ENCODE assay signal across 9 cellular contexts in the genomic region with DNA sequence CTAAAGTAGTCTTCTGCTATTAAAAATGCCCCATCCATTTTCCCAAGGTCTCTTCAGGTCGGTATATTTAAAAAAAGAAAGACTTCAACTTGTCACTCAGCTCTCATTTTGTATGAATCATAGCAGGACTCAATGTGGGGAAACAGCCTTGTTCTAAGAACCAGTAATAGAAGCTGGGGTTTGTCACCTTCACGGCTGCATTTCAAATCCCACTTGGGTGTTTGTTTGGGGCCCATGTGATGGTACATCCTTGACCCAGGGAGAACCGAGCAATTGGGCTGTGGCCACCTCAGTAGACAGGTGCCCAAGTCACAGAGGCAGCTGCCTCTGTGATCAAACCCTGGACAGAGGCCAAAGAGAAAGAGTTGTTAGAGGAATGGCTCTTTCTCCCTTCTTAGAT.
DNase-seq lines count a peak whose midpoint lies in the region; ATAC-seq and TF ChIP-seq lines count a peak whose summit lies in the region.
"Had no signal": no experiment of that assay in that cellular context is flagged by ENCODE, and none has a peak within 500 bp of the region (broad histone marks: within the 10 kb centered on the region; RNA-seq: fewer than 3 reads in every experiment).

No MANE protein-coding gene starts in this region.

- H3K27me3 Mint-ChIP-seq in nephron progenitor cell (ENCODE audit: low read depth, poor library complexity) = peaks cover 4% of the 10 kb centered on the region

- H3K4me3 Mint-ChIP-seq in nephron progenitor cell = no peak overlapping the region

- DNase-seq in NCI-H1105 treated with DMSO at 0.1 percent for 48 hours (lab: John Stamatoyannopoulos, UW) = peak; percentile 84
- no peak for DNase-seq in nephron progenitor cell
- no peak for DNase-seq in mucosa of gallbladder (ENCODE audit: low spot score)
- DNase-seq: DMS153, RPMI8226 had no signal

- H3K9me3 Mint-ChIP-seq in nephron progenitor cell = peaks cover 6% of the 10 kb centered on the region

- peaks cover 27% of the 10 kb centered on the region for H3K4me1 Mint-ChIP-seq in nephron progenitor cell

- ATAC-seq in GM18868 (IDR thresholded peaks at IDR 0.05; ENCODE audit: unreplicated experiment) = peak; percentile 81
- peak; percentile 74 for ATAC-seq in GM21619 (IDR thresholded peaks at IDR 0.05; ENCODE audit: unreplicated experiment)
- no peak for ATAC-seq in GM18907 (IDR thresholded peaks at IDR 0.05; ENCODE audit: unreplicated experiment)
- no peak for ATAC-seq in HG03439 (IDR thresholded peaks at IDR 0.05; ENCODE audit: unreplicated experiment)

- no peak for TF ChIP-seq CTCF in nephron progenitor cell (IDR thresholded peaks at IDR 0.05)

- H3K36me3 Mint-ChIP-seq in nephron progenitor cell (ENCODE audit: low read depth) = no peaks in the 10 kb centered on the region

- peak overlapping the region; percentile 69 for H3K27ac Mint-ChIP-seq in nephron progenitor cell

Comparison
In these comparisons a context has a peak if more than half of its experiments do, and no peak if none do; other contexts are left out.
1. ATAC-seq: peak in GM18868 (single experiment) and GM21619 (single experiment); none in GM18907 (single experiment) and HG03439 (single experiment).